In genomic region chr11:77418155-77418980, GRCh38 we compare ENCODE assay signal across 12 cellular contexts. TPM values are rescaled to one million over a fixed set of nuclear protein-coding genes. Genes with fewer than 3 reads are reported as not detected.
DNase-seq lines count a peak whose midpoint lies in the region; ATAC-seq and TF ChIP-seq lines count a peak whose summit lies in the region.
"Had no signal": no experiment of that assay in that cellular context is flagged by ENCODE, and none has a peak within 500 bp of the region (broad histone marks: within the 10 kb centered on the region; RNA-seq: fewer than 3 reads in every experiment).

No MANE protein-coding gene starts in this region.

- H3K4me1 Mint-ChIP-seq in naive thymus-derived CD4-positive, alpha-beta T cell, result peaks cover 0 to 4% (median 0%) of the 10 kb centered on the region in 7 donors

- H3K9me3 ChIP-seq in MM.1S (replicated peaks; ENCODE audit: insufficient read depth, low read length) (no peaks in the 10 kb centered on the region), left ventricle myocardium inferior (replicated peaks) (no peaks in the 10 kb centered on the region)
- H3K9me3 ChIP-seq in naive thymus-derived CD4-positive, alpha-beta T cell (ENCODE audit: control insufficient read depth in 2 of 3, low read length in 3 of 3), result no peaks in the 10 kb centered on the region

- no peak overlapping the region for H3K4me3 ChIP-seq in MM.1S (ENCODE audit: low read length)
- H3K4me3 ChIP-seq in naive thymus-derived CD4-positive, alpha-beta T cell (ENCODE audit: low read length), result no peak overlapping the region
- H3K4me3 ChIP-seq in left ventricle myocardium inferior, result no peak overlapping the region
- H3K4me3 ChIP-seq: coronary artery had no signal

- H3K36me3 Mint-ChIP-seq in naive thymus-derived CD4-positive, alpha-beta T cell, result peaks cover 0 to 6% (median 0%) of the 10 kb centered on the region in 5 donors

- H3K27ac Mint-ChIP-seq in naive thymus-derived CD4-positive, alpha-beta T cell, result no peak overlapping the region

- H4K20me1 ChIP-seq in MM.1S (ENCODE audit: insufficient read depth, low read length), result no peaks in the 10 kb centered on the region

- H3K79me2 ChIP-seq in MM.1S (ENCODE audit: low read length), result peaks cover 4% of the 10 kb centered on the region; the same call in 1 of the 2 replicates

- intact Hi-C loops in naive thymus-derived CD4-positive, alpha-beta T cell (cut with micrococcal nuclease), result loop anchor here in 1 of 2 donors (10.0 kb wide), 1 partner anchor 374 kb away; no protein-coding TSS in a partner anchor
- intact Hi-C loops in left ventricle myocardium inferior (cut with micrococcal nuclease), result no loop called here

- no peaks in the 10 kb centered on the region for H3K9me3 Mint-ChIP-seq in naive thymus-derived CD4-positive, alpha-beta T cell

- CTCF ChIA-PET in naive thymus-derived CD4-positive, alpha-beta T cell (lab: Charles Lee), result no interaction called here

- H3K27me3 ChIP-seq in MM.1S (replicated peaks; ENCODE audit: insufficient read depth, low read length), result no peaks in the 10 kb centered on the region
- no peaks in the 10 kb centered on the region for H3K27me3 ChIP-seq in naive thymus-derived CD4-positive, alpha-beta T cell (ENCODE audit: control insufficient read depth in 2 of 2, insufficient read depth in 2 of 2, low read length in 2 of 2)
- H3K27me3 ChIP-seq in left ventricle myocardium inferior (ENCODE audit: low read depth), result peaks cover 13% of the 10 kb centered on the region

- H3K36me3 ChIP-seq in MM.1S (replicated peaks; ENCODE audit: insufficient read depth, low read length) (no peaks in the 10 kb centered on the region), left ventricle myocardium inferior (no peaks in the 10 kb centered on the region)
- H3K36me3 ChIP-seq in naive thymus-derived CD4-positive, alpha-beta T cell (ENCODE audit: control insufficient read depth in 2 of 3, insufficient read depth in 3 of 3, low read length in 3 of 3), result no peaks in the 10 kb centered on the region

- H3K9me2 ChIP-seq in MM.1S (replicated peaks; ENCODE audit: insufficient read depth, low read length), result no peaks in the 10 kb centered on the region

- ATAC-seq in GM18867 (IDR thresholded peaks at IDR 0.05; ENCODE audit: unreplicated experiment), result peak; percentile 67
- peak; percentile 65 for ATAC-seq in GM21717 (IDR thresholded peaks at IDR 0.05; ENCODE audit: unreplicated experiment)
- ATAC-seq in naive thymus-derived CD4-positive, alpha-beta T cell, result peak; percentile 26
- no peak for ATAC-seq in GM21526 (IDR thresholded peaks at IDR 0.05; ENCODE audit: low FRiP score, unreplicated experiment)

- no peak overlapping the region for H3K4me3 Mint-ChIP-seq in naive thymus-derived CD4-positive, alpha-beta T cell

- peaks cover 0 to 6% (median 0%) of the 10 kb centered on the region in 5 donors for H3K27me3 Mint-ChIP-seq in naive thymus-derived CD4-positive, alpha-beta T cell

- TF ChIP-seq CTCF in MM.1S (IDR thresholded peaks at IDR 0.05; ENCODE audit: low read length), result no peak
- no peak for TF ChIP-seq CTCF in left ventricle myocardium inferior (IDR thresholded peaks at IDR 0.05; ENCODE audit: borderline replicate concordance)

- POLR2A ChIA-PET in naive thymus-derived CD4-positive, alpha-beta T cell (lab: Charles Lee), result no interaction called here

- H3K27ac ChIP-seq in MM.1S (ENCODE audit: low read length) (no peak overlapping the region), left ventricle myocardium inferior (replicated peaks) (no peak overlapping the region)
- no peak overlapping the region for H3K27ac ChIP-seq in naive thymus-derived CD4-positive, alpha-beta T cell (ENCODE audit: low read depth, low read length)
- H3K27ac ChIP-seq: coronary artery had no signal

- peak overlapping the region; percentile 18 for H3K4me2 ChIP-seq in MM.1S (ENCODE audit: low read depth, low read length)

- H3F3A ChIP-seq in MM.1S (ENCODE audit: insufficient read depth, low read length), result no peaks in the 10 kb centered on the region

- H2AFZ ChIP-seq in MM.1S (ENCODE audit: low read length), result no peak overlapping the region

- DNase-seq in MM.1S (peak; percentile 54), amniotic stem cell (lab: John Stamatoyannopoulos, UW) (no peak), left ventricle myocardium inferior (no peak)
- DNase-seq in naive thymus-derived CD4-positive, alpha-beta T cell, result no peak
- DNase-seq: H7; head of caudate nucleus; NK-92 treated with Interleukin-12 subunit alpha and Interleukin-12 subunit beta, amount 100 ng/mL, for 24 hours; stimulated activated CD4-positive, alpha-beta T cell treated with anti-CD3 and anti-CD28 coated beads, Interleukin-15, amount 100 ng/mL, for 24 hours had no signal

- H3K4me1 ChIP-seq in MM.1S (ENCODE audit: low read length) (peaks cover 10% of the 10 kb centered on the region), left ventricle myocardium inferior (no peaks in the 10 kb centered on the region)
- H3K4me1 ChIP-seq in naive thymus-derived CD4-positive, alpha-beta T cell (ENCODE audit: control insufficient read depth in 2 of 2, insufficient read depth in 2 of 2, low read length in 2 of 2), result no peaks in the 10 kb centered on the region

- no peak overlapping the region for H3K9ac ChIP-seq in MM.1S (ENCODE audit: low read length)

RNA-seq across cellular contexts. Expression of gene PAK1, which starts 55.5 kb away (rescaled TPM):
- total RNA-seq in naive thymus-derived CD4-positive, alpha-beta T cell, result 10 to 100 TPM; 18.9 to 67.2 (median 23.3) TPM
- 10 to 100 TPM; 15.5 to 17.6 TPM for polyA plus RNA-seq in naive thymus-derived CD4-positive, alpha-beta T cell
- 7.7 TPM for total RNA-seq in left ventricle myocardium inferior
